31 cellular contexts compared by ENCODE assay signal in genomic region chr10:111091833-111092232, GRCh38. TPM values are rescaled to one million over a fixed set of nuclear protein-coding genes. Genes with fewer than 3 reads are reported as not detected.
"Had no signal": no experiment of that assay in that cellular context is flagged by ENCODE, and none has a peak within 500 bp of the region (broad histone marks: within the 10 kb centered on the region; RNA-seq: fewer than 3 reads in every experiment).

No MANE protein-coding gene starts in this region.

- H3K4me3 ChIP-seq: ascending aorta, breast epithelium, esophagus muscularis mucosa, gastrocnemius medialis had no signal

- ATAC-seq: activated CD4-positive, alpha-beta T cell treated with anti-CD3 and anti-CD28 coated beads for 36 hours; activated naive CD4-positive, alpha-beta T cell treated with anti-CD3 and anti-CD28 coated beads, Interleukin-2, amount 50 U/mL, for 72 hours; activated T-cell treated with anti-CD3 and anti-CD28 coated beads, Interleukin-2, amount 50 U/mL, for 72 hours; foreskin keratinocyte; gastrocnemius medialis; T-helper 17 cell had no signal

- H3K27me3 ChIP-seq: ascending aorta, breast epithelium, foreskin keratinocyte, gastrocnemius medialis had no signal

- FAIRE-seq: colon had no signal

- DNase-seq: activated CD4-positive, alpha-beta memory T cell treated with anti-CD3 and anti-CD28 coated beads, Interleukin-2, amount 10 ng/mL, durations not matched to agents 7 days and 5 days; activated CD4-positive, alpha-beta T cell treated with anti-CD3 and anti-CD28 coated beads for 36 hours; activated CD4-positive, alpha-beta T cell treated with anti-CD3 and anti-CD28 coated beads, Interleukin-2, amount 10 ng/mL, durations not matched to agents 24 days and 14 days; activated CD4-positive, CD25-positive, alpha-beta regulatory T cell; activated CD4-positive, CD25-positive, alpha-beta regulatory T cell treated with anti-CD3 and anti-CD28 coated beads, Interleukin-2, amount 50 U/mL, for 72 hours; activated CD8-positive, alpha-beta memory T cell treated with anti-CD3 and anti-CD28 coated beads, Interleukin-2, amount 50 U/mL, for 48 hours; activated gamma-delta T cell; activated naive CD4-positive, alpha-beta T cell; activated naive CD4-positive, alpha-beta T cell treated with anti-CD3 and anti-CD28 coated beads, Interleukin-2, amount 10 ng/mL, durations not matched to agents 7 days and 5 days; activated naive CD8-positive, alpha-beta T cell treated with anti-CD3 and anti-CD28 coated beads, Interleukin-2, amount 10 ng/mL, durations not matched to agents 7 days and 5 days; activated T-cell treated with anti-CD3 and anti-CD28 coated beads for 4 hours; activated T-cell treated with anti-CD3 and anti-CD28 coated beads, Interleukin-2, amount 50 U/mL, for 24 hours; activated T-cell treated with anti-CD3 and anti-CD28 coated beads, Interleukin-2, amount 50 U/mL, for 72 hours; effector memory CD4-positive, alpha-beta T cell; endodermal cell; erythroblast; foreskin keratinocyte; gastrocnemius medialis; glutamatergic neuron; T-helper 1 cell; T-helper 17 cell; T1000 had no signal

- H3K27ac Mint-ChIP-seq: activated CD4-positive, alpha-beta memory T cell treated with anti-CD3 and anti-CD28 coated beads, Interleukin-2, amount 10 ng/mL, durations not matched to agents 7 days and 5 days; activated CD4-positive, alpha-beta T cell treated with anti-CD3 and anti-CD28 coated beads for 36 hours; activated CD4-positive, alpha-beta T cell treated with anti-CD3 and anti-CD28 coated beads, Interleukin-2, amount 10 ng/mL, durations not matched to agents 24 days and 14 days; activated naive CD4-positive, alpha-beta T cell treated with anti-CD3 and anti-CD28 coated beads, Interleukin-2, amount 10 ng/mL, durations not matched to agents 7 days and 5 days; activated naive CD4-positive, alpha-beta T cell treated with anti-CD3 and anti-CD28 coated beads, Interleukin-2, amount 50 U/mL, for 72 hours; activated naive CD8-positive, alpha-beta T cell treated with anti-CD3 and anti-CD28 coated beads, Interleukin-2, amount 10 ng/mL, durations not matched to agents 7 days and 5 days; activated T-cell treated with anti-CD3 and anti-CD28 coated beads, Interleukin-2, amount 50 U/mL, for 24 hours; activated T-cell treated with anti-CD3 and anti-CD28 coated beads, Interleukin-2, amount 50 U/mL, for 72 hours; brain; endodermal cell; T-helper 17 cell; T-helper 2 cell treated with Interferon-gamma antibody and Interleukin-4, amounts not matched to agents 5 μg/mL and 100 μg/mL, for 36 hours had no signal

- H3K9me3 ChIP-seq: ascending aorta, breast epithelium, esophagus muscularis mucosa, gastrocnemius medialis had no signal

- H3K36me3 ChIP-seq: ascending aorta, breast epithelium, esophagus muscularis mucosa, gastrocnemius medialis had no signal

- H3K4me1 ChIP-seq: ascending aorta, breast epithelium, esophagus muscularis mucosa, foreskin keratinocyte, gastrocnemius medialis had no signal

- H3K9me3 Mint-ChIP-seq: activated CD4-positive, alpha-beta memory T cell treated with anti-CD3 and anti-CD28 coated beads, Interleukin-2, amount 10 ng/mL, durations not matched to agents 7 days and 5 days; activated CD4-positive, alpha-beta T cell treated with anti-CD3 and anti-CD28 coated beads, Interleukin-2, amount 10 ng/mL, durations not matched to agents 24 days and 14 days; activated naive CD4-positive, alpha-beta T cell treated with anti-CD3 and anti-CD28 coated beads, Interleukin-2, amount 10 ng/mL, durations not matched to agents 7 days and 5 days; activated naive CD4-positive, alpha-beta T cell treated with anti-CD3 and anti-CD28 coated beads, Interleukin-2, amount 50 U/mL, for 72 hours; activated naive CD8-positive, alpha-beta T cell treated with anti-CD3 and anti-CD28 coated beads, Interleukin-2, amount 10 ng/mL, durations not matched to agents 7 days and 5 days; activated T-cell treated with anti-CD3 and anti-CD28 coated beads, Interleukin-2, amount 50 U/mL, for 24 hours; activated T-cell treated with anti-CD3 and anti-CD28 coated beads, Interleukin-2, amount 50 U/mL, for 72 hours; central memory CD8-positive, alpha-beta T cell; endodermal cell; T-helper 2 cell treated with Interferon-gamma antibody and Interleukin-4, amounts not matched to agents 5 μg/mL and 100 μg/mL, for 36 hours had no signal

- H3K4me3 Mint-ChIP-seq: activated CD4-positive, alpha-beta memory T cell treated with anti-CD3 and anti-CD28 coated beads, Interleukin-2, amount 10 ng/mL, durations not matched to agents 7 days and 5 days; activated CD4-positive, alpha-beta T cell treated with anti-CD3 and anti-CD28 coated beads for 36 hours; activated CD4-positive, alpha-beta T cell treated with anti-CD3 and anti-CD28 coated beads, Interleukin-2, amount 10 ng/mL, durations not matched to agents 24 days and 14 days; activated naive CD4-positive, alpha-beta T cell treated with anti-CD3 and anti-CD28 coated beads, Interleukin-2, amount 10 ng/mL, durations not matched to agents 7 days and 5 days; activated naive CD8-positive, alpha-beta T cell treated with anti-CD3 and anti-CD28 coated beads, Interleukin-2, amount 10 ng/mL, durations not matched to agents 7 days and 5 days; activated T-cell treated with anti-CD3 and anti-CD28 coated beads, Interleukin-2, amount 50 U/mL, for 24 hours; activated T-cell treated with anti-CD3 and anti-CD28 coated beads, Interleukin-2, amount 50 U/mL, for 72 hours; brain; central memory CD8-positive, alpha-beta T cell; endodermal cell; T-helper 17 cell; T-helper 2 cell treated with Interferon-gamma antibody and Interleukin-4, amounts not matched to agents 5 μg/mL and 100 μg/mL, for 36 hours had no signal

- H3K36me3 Mint-ChIP-seq: activated naive CD4-positive, alpha-beta T cell treated with anti-CD3 and anti-CD28 coated beads, Interleukin-2, amount 10 ng/mL, durations not matched to agents 7 days and 5 days; activated naive CD4-positive, alpha-beta T cell treated with anti-CD3 and anti-CD28 coated beads, Interleukin-2, amount 50 U/mL, for 72 hours; activated naive CD8-positive, alpha-beta T cell treated with anti-CD3 and anti-CD28 coated beads, Interleukin-2, amount 10 ng/mL, durations not matched to agents 7 days and 5 days; brain had no signal

- H3K27ac ChIP-seq: ascending aorta, breast epithelium, esophagus muscularis mucosa, foreskin keratinocyte, gastrocnemius medialis had no signal

- H3K4me1 Mint-ChIP-seq: activated CD4-positive, alpha-beta T cell treated with anti-CD3 and anti-CD28 coated beads for 36 hours; activated CD4-positive, alpha-beta T cell treated with anti-CD3 and anti-CD28 coated beads, Interleukin-2, amount 10 ng/mL, durations not matched to agents 24 days and 14 days; activated naive CD4-positive, alpha-beta T cell treated with anti-CD3 and anti-CD28 coated beads, Interleukin-2, amount 10 ng/mL, durations not matched to agents 7 days and 5 days; activated naive CD8-positive, alpha-beta T cell treated with anti-CD3 and anti-CD28 coated beads, Interleukin-2, amount 10 ng/mL, durations not matched to agents 7 days and 5 days; brain; central memory CD8-positive, alpha-beta T cell; endodermal cell had no signal

RNA-seq across cellular contexts. Expression of gene ADRA2A, which starts 15.0 kb away (rescaled TPM):
- total RNA-seq: activated CD4-positive, alpha-beta memory T cell treated with anti-CD3 and anti-CD28 coated beads, Interleukin-2, amount 10 ng/mL, durations not matched to agents 7 days and 5 days; activated CD4-positive, alpha-beta T cell treated with anti-CD3 and anti-CD28 coated beads for 36 hours; activated CD4-positive, alpha-beta T cell treated with anti-CD3 and anti-CD28 coated beads, Interleukin-2, amount 10 ng/mL, durations not matched to agents 24 days and 14 days; activated naive CD4-positive, alpha-beta T cell treated with anti-CD3 and anti-CD28 coated beads, Interleukin-2, amount 50 U/mL, for 72 hours; activated naive CD8-positive, alpha-beta T cell treated with anti-CD3 and anti-CD28 coated beads, Interleukin-2, amount 10 ng/mL, durations not matched to agents 7 days and 5 days; dermis microvascular lymphatic vessel endothelial cell; foreskin keratinocyte had no signal
- polyA plus RNA-seq: foreskin keratinocyte had no signal
